10 cellular contexts compared by ENCODE assay signal in the genomic region with DNA sequence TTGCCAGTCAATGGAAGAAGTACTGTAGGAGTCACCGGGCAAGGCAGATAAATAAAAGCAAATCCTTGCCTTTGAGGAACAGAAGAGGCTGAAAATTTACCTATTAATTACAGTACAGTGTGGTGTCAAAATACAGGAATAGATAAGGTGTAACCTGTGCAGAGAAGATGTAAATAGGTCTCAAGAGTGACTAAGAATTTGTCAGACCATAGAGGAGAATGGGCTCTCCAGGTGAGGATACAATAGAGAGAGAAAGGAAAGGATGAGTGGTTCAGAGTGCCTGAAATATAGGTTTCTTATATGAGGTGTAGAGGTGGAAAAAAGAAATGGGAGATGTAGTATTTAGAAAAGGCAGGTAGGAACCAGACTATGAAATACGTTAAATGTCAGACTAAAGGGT. TPM values are rescaled to one million over a fixed set of nuclear protein-coding genes. Genes with fewer than 3 reads are reported as not detected.
DNase-seq lines count a peak whose midpoint lies in the region; ATAC-seq and TF ChIP-seq lines count a peak whose summit lies in the region.
"Had no signal": no experiment of that assay in that cellular context is flagged by ENCODE, and none has a peak within 500 bp of the region (broad histone marks: within the 10 kb centered on the region; RNA-seq: fewer than 3 reads in every experiment).

No MANE protein-coding gene starts in this region.

- no peaks in the 10 kb centered on the region for H3K27me3 Mint-ChIP-seq in activated CD8-positive, alpha-beta memory T cell treated with anti-CD3 and anti-CD28 coated beads, Interleukin-2, amount 10 ng/mL, durations not matched to agents 7 days and 5 days
- H3K27me3 Mint-ChIP-seq in activated T-helper 17 cell treated with anti-CD3 and anti-CD28 coated beads, Interleukin-2, amount 50 U/mL, for 72 hours: no peaks in the 10 kb centered on the region

- H3K36me3 ChIP-seq in skeletal muscle satellite cell (ENCODE audit: insufficient read depth, low read length): no peaks in the 10 kb centered on the region
- H3K36me3 ChIP-seq in OCI-LY7 (ENCODE audit: insufficient read depth, low read length): no peaks in the 10 kb centered on the region
- H3K36me3 ChIP-seq: upper lobe of right lung had no signal

- peaks cover 31% of the 10 kb centered on the region for H3K79me2 ChIP-seq in OCI-LY7 (ENCODE audit: insufficient read depth, low read depth, low read length)

- H4K20me1 ChIP-seq in OCI-LY7 (ENCODE audit: insufficient read depth, low read length): no peaks in the 10 kb centered on the region

- H3K9me3 ChIP-seq in skeletal muscle satellite cell (replicated peaks; ENCODE audit: low read length) (no peaks in the 10 kb centered on the region), OCI-LY7 (ENCODE audit: low read length) (no peaks in the 10 kb centered on the region)
- H3K9me3 ChIP-seq: upper lobe of right lung had no signal

- TF ChIP-seq CTCF in OCI-LY7 (conservative IDR thresholded peaks at IDR 0.05; ENCODE audit: low read length): no peak

- CTCF ChIA-PET in activated CD8-positive, alpha-beta memory T cell treated with anti-CD3 and anti-CD28 coated beads, Interleukin-2, amount 10 ng/mL, durations not matched to agents 7 days and 5 days (lab: Charles Lee): interaction anchor here (2.3 kb wide), 1 partner anchor 57 kb away, joined by 8 read pairs; a partner anchor contains a TSS
- CTCF ChIA-PET in OCI-LY7 (lab: Charles Lee; ENCODE audit: unreplicated experiment): no interaction called here

- H3K4me3 ChIP-seq in iPS-11a (ENCODE audit: low read depth, low read length): peak overlapping the region; percentile 69
- H3K4me3 ChIP-seq in skeletal muscle satellite cell (ENCODE audit: low read length): no peak overlapping the region
- no peak overlapping the region for H3K4me3 ChIP-seq in OCI-LY7 (ENCODE audit: low read depth, low read length, poor library complexity, severe bottlenecking)

- no peaks in the 10 kb centered on the region for H3K9me2 ChIP-seq in OCI-LY7 (ENCODE audit: insufficient read depth, low read length)

- POLR2A ChIA-PET in OCI-LY7 (lab: Charles Lee): no interaction called here

- BruUV-seq in OCI-LY7 (replicated peaks; lab: Mats Ljungman, UMichigan): no TSS peak

- intact Hi-C loops in OCI-LY7 (cut with micrococcal nuclease; ENCODE audit: unreplicated experiment) (loop anchor here (5.0 to 10.0 kb wide), 2 partner anchors 125 to 558 kb away; a partner anchor contains a TSS), left colon (cut with DNase I, micrococcal nuclease) (no loop called here)

- DNase-seq in activated CD8-positive, alpha-beta memory T cell treated with anti-CD3 and anti-CD28 coated beads, Interleukin-2, amount 10 ng/mL, durations not matched to agents 7 days and 5 days: no peak
- no peak for DNase-seq in activated CD8-positive, alpha-beta memory T cell treated with anti-CD3 and anti-CD28 coated beads, Interleukin-2, amount 50 U/mL, for 48 hours
- DNase-seq in OCI-LY7 (ENCODE audit: low spot score) (no peak), EL (no peak), left colon (no peak)

- H3K4me1 ChIP-seq in skeletal muscle satellite cell (ENCODE audit: control insufficient read depth, insufficient read depth, low read length) (no peaks in the 10 kb centered on the region), OCI-LY7 (ENCODE audit: insufficient read depth, low read length, poor library complexity, severe bottlenecking) (peaks cover 15% of the 10 kb centered on the region)
- H3K4me1 ChIP-seq: upper lobe of right lung had no signal

- ATAC-seq in activated CD8-positive, alpha-beta memory T cell treated with anti-CD3 and anti-CD28 coated beads, Interleukin-2, amount 10 ng/mL, durations not matched to agents 7 days and 5 days: no peak
- ATAC-seq in activated T-helper 17 cell treated with anti-CD3 and anti-CD28 coated beads, Interleukin-2, amount 50 U/mL, for 72 hours (replicated peaks): no peak
- ATAC-seq in left colon: no peak

- H3K4me2 ChIP-seq in skeletal muscle satellite cell (ENCODE audit: low read length) (peak overlapping the region; percentile 83), OCI-LY7 (ENCODE audit: low read length) (no peak overlapping the region)

- no peak overlapping the region for H3K27ac ChIP-seq in OCI-LY7 (ENCODE audit: low read depth, low read length, poor library complexity, severe bottlenecking)
- H3K27ac ChIP-seq: upper lobe of right lung had no signal

- H3K9ac ChIP-seq in skeletal muscle satellite cell (ENCODE audit: low read depth, low read length): no peak overlapping the region

- no peaks in the 10 kb centered on the region for H3K27me3 ChIP-seq in skeletal muscle satellite cell (ENCODE audit: control insufficient read depth, insufficient read depth, low read length)
- H3K27me3 ChIP-seq: upper lobe of right lung had no signal

- H3K27ac Mint-ChIP-seq in activated CD8-positive, alpha-beta memory T cell treated with anti-CD3 and anti-CD28 coated beads, Interleukin-2, amount 10 ng/mL, durations not matched to agents 7 days and 5 days: no peak overlapping the region
- H3K27ac Mint-ChIP-seq in activated T-helper 17 cell treated with anti-CD3 and anti-CD28 coated beads, Interleukin-2, amount 50 U/mL, for 72 hours: no peak overlapping the region

- no peak overlapping the region for H2AFZ ChIP-seq in OCI-LY7 (ENCODE audit: low read length)

- H3K4me3 Mint-ChIP-seq in activated CD8-positive, alpha-beta memory T cell treated with anti-CD3 and anti-CD28 coated beads, Interleukin-2, amount 10 ng/mL, durations not matched to agents 7 days and 5 days: peak overlapping the region; percentile 88
- H3K4me3 Mint-ChIP-seq in activated T-helper 17 cell treated with anti-CD3 and anti-CD28 coated beads, Interleukin-2, amount 50 U/mL, for 72 hours: peak overlapping the region; percentile 96

- H3K9me3 Mint-ChIP-seq in activated CD8-positive, alpha-beta memory T cell treated with anti-CD3 and anti-CD28 coated beads, Interleukin-2, amount 10 ng/mL, durations not matched to agents 7 days and 5 days (ENCODE audit: low read depth): peaks cover 5% of the 10 kb centered on the region
- no peaks in the 10 kb centered on the region for H3K9me3 Mint-ChIP-seq in activated T-helper 17 cell treated with anti-CD3 and anti-CD28 coated beads, Interleukin-2, amount 50 U/mL, for 72 hours

- peaks cover 4% of the 10 kb centered on the region for H3K36me3 Mint-ChIP-seq in activated CD8-positive, alpha-beta memory T cell treated with anti-CD3 and anti-CD28 coated beads, Interleukin-2, amount 10 ng/mL, durations not matched to agents 7 days and 5 days
- no peaks in the 10 kb centered on the region for H3K36me3 Mint-ChIP-seq in activated T-helper 17 cell treated with anti-CD3 and anti-CD28 coated beads, Interleukin-2, amount 50 U/mL, for 72 hours (ENCODE audit: low read depth)

- H3K4me1 Mint-ChIP-seq in activated CD8-positive, alpha-beta memory T cell treated with anti-CD3 and anti-CD28 coated beads, Interleukin-2, amount 10 ng/mL, durations not matched to agents 7 days and 5 days: peaks cover 19% of the 10 kb centered on the region
- H3K4me1 Mint-ChIP-seq in activated T-helper 17 cell treated with anti-CD3 and anti-CD28 coated beads, Interleukin-2, amount 50 U/mL, for 72 hours: peaks cover 9% of the 10 kb centered on the region

RNA-seq across cellular contexts. Expression of a gene that starts 0.8 kb away (rescaled TPM):
- total RNA-seq in activated CD8-positive, alpha-beta memory T cell treated with anti-CD3 and anti-CD28 coated beads, Interleukin-2, amount 10 ng/mL, durations not matched to agents 7 days and 5 days: 10 to 100 TPM; 10.7 to 12.6 TPM
- 10 to 100 TPM in 1 of 2 donors, 1 to 10 TPM in 1; 8.2 to 10.4 TPM for total RNA-seq in activated T-helper 17 cell treated with anti-CD3 and anti-CD28 coated beads, Interleukin-2, amount 50 U/mL, for 72 hours
- total RNA-seq in skeletal muscle satellite cell (2012; rRNA removed): 5.2 and 7.4 TPM in 2 replicates
- total RNA-seq in OCI-LY7 (2014; rRNA removed; shearing (Covaris generic)): 20.1 and 21.0 TPM in 2 replicates
- total RNA-seq in OCI-LY7 (2022) (23.4 and 24.9 TPM in 2 replicates), left colon (10 to 100 TPM in 1 of 2 donors, 1 to 10 TPM in 1; 8.4 to 10.2 TPM)

RNA-seq across cellular contexts. Expression of a gene that starts 57.6 kb away (rescaled TPM):
- total RNA-seq in activated CD8-positive, alpha-beta memory T cell treated with anti-CD3 and anti-CD28 coated beads, Interleukin-2, amount 10 ng/mL, durations not matched to agents 7 days and 5 days: 1 to 10 TPM; 1.3 to 1.6 TPM
- total RNA-seq in activated T-helper 17 cell treated with anti-CD3 and anti-CD28 coated beads, Interleukin-2, amount 50 U/mL, for 72 hours: 1 to 10 TPM in 1 of 2 donors, under 1 TPM in 1; 0.48 to 1.3 TPM
- 0.22 and 0.25 TPM in 2 replicates for total RNA-seq in skeletal muscle satellite cell (2012; rRNA removed)
- 3.6 and 4.0 TPM in 2 replicates for total RNA-seq in OCI-LY7 (2014; rRNA removed; shearing (Covaris generic))
- total RNA-seq in OCI-LY7 (2022): 1.8 and 2.7 TPM in 2 replicates
- 1 to 10 TPM; 3.1 to 3.4 TPM for total RNA-seq in left colon
- total RNA-seq: glomerular endothelial cell had no signal
